Comparison of ENCODE assay signal across 1 cellular context in the genomic region with DNA sequence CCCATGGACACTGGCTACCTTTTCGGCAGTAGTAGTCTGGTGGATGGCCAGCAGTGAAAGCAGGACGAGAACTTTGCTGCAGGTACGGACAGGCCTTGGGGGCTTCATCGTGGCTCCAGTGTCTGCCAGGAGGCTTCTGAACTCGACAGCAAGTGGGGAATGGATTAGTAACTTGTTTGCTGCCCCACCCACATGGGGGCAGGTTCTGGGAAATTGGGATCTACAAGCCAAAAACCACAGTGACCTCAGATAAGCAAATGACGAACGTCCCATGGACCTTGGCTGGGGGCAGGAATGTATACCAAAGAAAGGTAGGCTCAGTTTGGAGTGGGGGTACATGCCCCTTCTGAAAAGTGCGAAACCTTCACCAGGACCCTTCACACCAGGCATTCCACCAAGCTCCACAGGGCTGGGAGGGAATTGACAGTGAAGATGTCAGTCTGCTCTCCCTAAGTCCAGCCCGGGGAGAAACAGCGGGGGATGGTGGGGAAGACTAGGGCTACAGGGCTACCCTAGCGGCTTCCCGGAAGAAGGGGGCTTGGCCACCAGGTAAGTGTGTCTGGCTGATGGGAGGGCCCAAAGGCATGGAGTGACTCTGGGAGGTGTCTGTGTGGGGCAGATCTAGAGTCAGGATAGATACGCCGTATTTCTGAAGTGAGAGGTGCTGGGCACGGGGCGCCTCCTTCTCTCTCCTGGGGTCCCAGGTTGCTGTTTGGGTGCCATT.
A peak's percentile ranks its signal among the peaks of the same experiment; 100 is the strongest.
TF ChIP-seq lines count a peak whose summit lies in the region.

A gene (minus strand): TSS at position 138 of the 724 bp plus-strand sequence. CDS start 30 bp downstream, at position 108.

TF ChIP-seq in liver, 16 proteins besides CTCF, POLR2A, EP300 and RAD21 (continued from another document):
- TF ChIP-seq, protein P1, sequence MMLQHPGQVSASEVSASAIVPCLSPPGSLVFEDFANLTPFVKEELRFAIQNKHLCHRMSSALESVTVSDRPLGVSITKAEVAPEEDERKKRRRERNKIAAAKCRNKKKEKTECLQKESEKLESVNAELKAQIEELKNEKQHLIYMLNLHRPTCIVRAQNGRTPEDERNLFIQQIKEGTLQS (IDR thresholded peaks at IDR 0.05), result peak; percentile 71
- peak in 1 of 2 donors; percentile 89 for TF ChIP-seq JUND (IDR thresholded peaks at IDR 0.05)
- peak; percentile 61 for TF ChIP-seq FOXA1 (IDR thresholded peaks at IDR 0.05)
- TF ChIP-seq TAF1 (conservative IDR thresholded peaks at IDR 0.05), result peak; percentile 99
- TF ChIP-seq, protein P2, sequence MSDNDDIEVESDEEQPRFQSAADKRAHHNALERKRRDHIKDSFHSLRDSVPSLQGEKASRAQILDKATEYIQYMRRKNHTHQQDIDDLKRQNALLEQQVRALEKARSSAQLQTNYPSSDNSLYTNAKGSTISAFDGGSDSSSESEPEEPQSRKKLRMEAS (IDR thresholded peaks at IDR 0.05), result peak; percentile 85
- TF ChIP-seq, protein P3, sequence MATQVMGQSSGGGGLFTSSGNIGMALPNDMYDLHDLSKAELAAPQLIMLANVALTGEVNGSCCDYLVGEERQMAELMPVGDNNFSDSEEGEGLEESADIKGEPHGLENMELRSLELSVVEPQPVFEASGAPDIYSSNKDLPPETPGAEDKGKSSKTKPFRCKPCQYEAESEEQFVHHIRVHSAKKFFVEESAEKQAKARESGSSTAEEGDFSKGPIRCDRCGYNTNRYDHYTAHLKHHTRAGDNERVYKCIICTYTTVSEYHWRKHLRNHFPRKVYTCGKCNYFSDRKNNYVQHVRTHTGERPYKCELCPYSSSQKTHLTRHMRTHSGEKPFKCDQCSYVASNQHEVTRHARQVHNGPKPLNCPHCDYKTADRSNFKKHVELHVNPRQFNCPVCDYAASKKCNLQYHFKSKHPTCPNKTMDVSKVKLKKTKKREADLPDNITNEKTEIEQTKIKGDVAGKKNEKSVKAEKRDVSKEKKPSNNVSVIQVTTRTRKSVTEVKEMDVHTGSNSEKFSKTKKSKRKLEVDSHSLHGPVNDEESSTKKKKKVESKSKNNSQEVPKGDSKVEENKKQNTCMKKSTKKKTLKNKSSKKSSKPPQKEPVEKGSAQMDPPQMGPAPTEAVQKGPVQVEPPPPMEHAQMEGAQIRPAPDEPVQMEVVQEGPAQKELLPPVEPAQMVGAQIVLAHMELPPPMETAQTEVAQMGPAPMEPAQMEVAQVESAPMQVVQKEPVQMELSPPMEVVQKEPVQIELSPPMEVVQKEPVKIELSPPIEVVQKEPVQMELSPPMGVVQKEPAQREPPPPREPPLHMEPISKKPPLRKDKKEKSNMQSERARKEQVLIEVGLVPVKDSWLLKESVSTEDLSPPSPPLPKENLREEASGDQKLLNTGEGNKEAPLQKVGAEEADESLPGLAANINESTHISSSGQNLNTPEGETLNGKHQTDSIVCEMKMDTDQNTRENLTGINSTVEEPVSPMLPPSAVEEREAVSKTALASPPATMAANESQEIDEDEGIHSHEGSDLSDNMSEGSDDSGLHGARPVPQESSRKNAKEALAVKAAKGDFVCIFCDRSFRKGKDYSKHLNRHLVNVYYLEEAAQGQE (IDR thresholded peaks at IDR 0.05), result peak; percentile 87
- TF ChIP-seq NR2F2 (IDR thresholded peaks at IDR 0.05), result no peak
- peak; percentile 43 to 84 for TF ChIP-seq EGR1 (IDR thresholded peaks at IDR 0.05; ENCODE audit: low read depth in 2 of 2)
- peak; percentile 95 to 97 for TF ChIP-seq HNF4A (conservative IDR thresholded peaks at IDR 0.05)
- TF ChIP-seq SP1 (IDR thresholded peaks at IDR 0.05), result peak; percentile 94
- peak; percentile 90 to 96 for TF ChIP-seq RXRA (IDR thresholded peaks at IDR 0.05)
- TF ChIP-seq, protein P4, sequence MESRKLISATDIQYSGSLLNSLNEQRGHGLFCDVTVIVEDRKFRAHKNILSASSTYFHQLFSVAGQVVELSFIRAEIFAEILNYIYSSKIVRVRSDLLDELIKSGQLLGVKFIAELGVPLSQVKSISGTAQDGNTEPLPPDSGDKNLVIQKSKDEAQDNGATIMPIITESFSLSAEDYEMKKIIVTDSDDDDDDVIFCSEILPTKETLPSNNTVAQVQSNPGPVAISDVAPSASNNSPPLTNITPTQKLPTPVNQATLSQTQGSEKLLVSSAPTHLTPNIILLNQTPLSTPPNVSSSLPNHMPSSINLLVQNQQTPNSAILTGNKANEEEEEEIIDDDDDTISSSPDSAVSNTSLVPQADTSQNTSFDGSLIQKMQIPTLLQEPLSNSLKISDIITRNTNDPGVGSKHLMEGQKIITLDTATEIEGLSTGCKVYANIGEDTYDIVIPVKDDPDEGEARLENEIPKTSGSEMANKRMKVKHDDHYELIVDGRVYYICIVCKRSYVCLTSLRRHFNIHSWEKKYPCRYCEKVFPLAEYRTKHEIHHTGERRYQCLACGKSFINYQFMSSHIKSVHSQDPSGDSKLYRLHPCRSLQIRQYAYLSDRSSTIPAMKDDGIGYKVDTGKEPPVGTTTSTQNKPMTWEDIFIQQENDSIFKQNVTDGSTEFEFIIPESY (IDR thresholded peaks at IDR 0.05), result peak; percentile 86
- peak; percentile 92 for TF ChIP-seq YY1 (IDR thresholded peaks at IDR 0.05)
- TF ChIP-seq GABPA (IDR thresholded peaks at IDR 0.05 in 1 of 2, conservative IDR thresholded peaks at IDR 0.05 in 1 of 2), result peak in 1 of 2 donors; percentile 67
